8 cellular contexts compared by ENCODE assay signal in genomic region chr5:97183930-97184213, GRCh38. TPM values are rescaled to one million over a fixed set of nuclear protein-coding genes. Genes with fewer than 3 reads are reported as not detected.
DNase-seq lines count a peak whose midpoint lies in the region; ATAC-seq and TF ChIP-seq lines count a peak whose summit lies in the region.

No MANE protein-coding gene starts in this region.

- H3K4me1 Mint-ChIP-seq in nephron = peaks cover 24% of the 10 kb centered on the region

- H3K27ac Mint-ChIP-seq in nephron = peak overlapping the region; percentile 99 to 100 (median 100)

- H3K27me3 Mint-ChIP-seq in nephron (ENCODE audit: low read depth) = no peaks in the 10 kb centered on the region

- H3K4me3 ChIP-seq in BE2C (ENCODE audit: low read depth, low read length) = peak overlapping the region; percentile 74
- H3K4me3 ChIP-seq in NT2/D1 (ENCODE audit: insufficient read length, low read depth) = peak overlapping the region; percentile 83
- peak overlapping the region; percentile 85 for H3K4me3 ChIP-seq in ectodermal cell (ENCODE audit: insufficient read depth, low read depth, low read length)

- H3K4me1 ChIP-seq in BE2C = 0 out of 2 replicates have a peak, but pooled peaks cover 3% of the 10 kb centered on the region
- no peaks in the 10 kb centered on the region for H3K4me1 ChIP-seq in NT2/D1 (ENCODE audit: insufficient read depth, insufficient read length)
- peaks cover 7% of the 10 kb centered on the region for H3K4me1 ChIP-seq in ectodermal cell (ENCODE audit: control insufficient read depth, insufficient read depth, low read length)

- H3K27me3 ChIP-seq in BE2C = no peaks in the 10 kb centered on the region
- H3K27me3 ChIP-seq in NT2/D1 (ENCODE audit: insufficient read depth, insufficient read length) = no peaks in the 10 kb centered on the region
- H3K27me3 ChIP-seq in ectodermal cell (ENCODE audit: control insufficient read depth, insufficient read depth, low read length, poor library complexity, severe bottlenecking) = no peaks in the 10 kb centered on the region

- H3K36me3 Mint-ChIP-seq in nephron (ENCODE audit: low read depth) = peaks cover 19% of the 10 kb centered on the region

- no peak for DNase-seq in BE2C
- no peak for DNase-seq in NT2/D1 (ENCODE audit: low read depth, low spot score)
- DNase-seq in activated effector memory CD4-positive, alpha-beta T cell treated with anti-CD3 and anti-CD28 coated beads, Interleukin-2, amount 50 U/mL, for 16 hours = no peak
- no peak for DNase-seq in 8988T

- ATAC-seq in GM21723 (IDR thresholded peaks at IDR 0.05; ENCODE audit: unreplicated experiment) (no peak), GM21367 (IDR thresholded peaks at IDR 0.05; ENCODE audit: unreplicated experiment) (no peak)

- peak overlapping the region; percentile 92 to 94 (median 93) for H3K4me3 Mint-ChIP-seq in nephron

- peaks cover 8% of the 10 kb centered on the region for H3K9me3 Mint-ChIP-seq in nephron

- no peak overlapping the region for H3K27ac ChIP-seq in ectodermal cell (ENCODE audit: insufficient read depth, low read depth, low read length, poor library complexity, severe bottlenecking)

- TF ChIP-seq CTCF in BE2C (IDR thresholded peaks at IDR 0.05; ENCODE audit: low read depth, low read length) (no peak), nephron (IDR thresholded peaks at IDR 0.05; ENCODE audit: unreplicated experiment in 3 of 3) (no peak)

- H3K9me3 ChIP-seq in BE2C = no peaks in the 10 kb centered on the region; the same call in 1 of the 2 replicates
- H3K9me3 ChIP-seq in NT2/D1 (ENCODE audit: insufficient read depth, low read length) = peaks cover 3% of the 10 kb centered on the region; the same call in 1 of the 2 replicates
- no peaks in the 10 kb centered on the region for H3K9me3 ChIP-seq in ectodermal cell (ENCODE audit: control insufficient read depth, low read length)

- H3K36me3 ChIP-seq in BE2C (peaks cover 10% of the 10 kb centered on the region), NT2/D1 (ENCODE audit: insufficient read depth, insufficient read length, low read length) (peaks cover 15% of the 10 kb centered on the region), ectodermal cell (ENCODE audit: control insufficient read depth, insufficient read depth, low read length) (peaks cover 10% of the 10 kb centered on the region)

- WGBS in ectodermal cell, 2 experiments = 47 to 55% methylated on average over 5 to 6 of the region's 6 CpGs

- H3K9ac ChIP-seq in NT2/D1 (ENCODE audit: insufficient read length, low read depth) = no peak overlapping the region

RNA-seq across cellular contexts. Expression of gene RIOK2, which starts 0.8 kb away (rescaled TPM):
- 58.1 TPM for polyA plus RNA-seq in BE2C (2012; ENCODE audit: insufficient read depth, insufficient read length, low read depth)
- 32.6 TPM for polyA plus RNA-seq in ectodermal cell (2013, experiment 1 of 4)
- polyA plus RNA-seq in ectodermal cell (2013, experiment 2 of 4) = 31.5 TPM
- polyA plus RNA-seq in ectodermal cell (2013, experiment 3 of 4) = 22.8 TPM
- polyA plus RNA-seq in ectodermal cell (2013, experiment 4 of 4) = 23.3 TPM

RNA-seq across cellular contexts. Expression of gene LIX1, which starts 41.5 kb away (rescaled TPM):
- polyA plus RNA-seq in BE2C (2012; ENCODE audit: insufficient read depth, insufficient read length, low read depth) = 2.0 TPM
- polyA plus RNA-seq in ectodermal cell (2013, experiment 1 of 4) = 81.8 TPM
- polyA plus RNA-seq in ectodermal cell (2013, experiment 2 of 4) = 83.7 TPM
- 75.0 TPM for polyA plus RNA-seq in ectodermal cell (2013, experiment 3 of 4)
- polyA plus RNA-seq in ectodermal cell (2013, experiment 4 of 4) = 78.2 TPM
